ENCODE assay signal across 15 cellular contexts in the genomic region with DNA sequence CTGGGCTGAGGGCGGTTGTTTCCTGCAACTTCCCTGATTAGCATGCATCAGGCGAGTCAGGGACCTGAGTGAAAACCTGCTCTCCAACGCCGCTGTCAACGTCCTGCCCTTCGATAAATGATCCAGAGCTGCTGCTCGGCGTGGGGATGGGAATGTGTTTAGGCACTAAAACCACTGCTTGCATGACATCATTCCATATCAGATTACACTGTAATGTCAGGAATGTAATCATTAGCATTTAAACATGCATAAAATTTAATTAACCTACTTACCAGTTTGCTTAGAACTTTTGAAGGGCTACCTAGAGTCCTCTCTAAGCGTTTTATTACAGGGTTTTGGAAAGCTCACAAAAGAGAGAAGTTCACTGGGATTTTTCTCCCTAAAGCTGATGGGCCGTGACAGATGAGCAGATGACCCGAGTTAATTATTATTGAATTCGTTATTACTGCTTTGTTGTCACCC.
DNase-seq lines count a peak whose midpoint lies in the region; ATAC-seq and TF ChIP-seq lines count a peak whose summit lies in the region.
"Had no signal": no experiment of that assay in that cellular context is flagged by ENCODE, and none has a peak within 500 bp of the region (broad histone marks: within the 10 kb centered on the region; RNA-seq: fewer than 3 reads in every experiment).

No MANE protein-coding gene starts in this region.

- H3K4me1 Mint-ChIP-seq in neural progenitor cell = peaks cover 13% of the 10 kb centered on the region

- in situ Hi-C loops in Caki2 (cut with HindIII; ENCODE audit: low pct_unique_long_range_greater_than_20kb, low sequenced_read_pairs) = no loop called here

- H3K4me3 Mint-ChIP-seq in neural progenitor cell = no peak overlapping the region

- H3K27me3 ChIP-seq in right atrium auricular region (no peaks in the 10 kb centered on the region), neural progenitor cell (peaks cover 14% of the 10 kb centered on the region)

- TF ChIP-seq CTCF in right atrium auricular region (IDR thresholded peaks at IDR 0.05) (no peak), neural progenitor cell (IDR thresholded peaks at IDR 0.05) (no peak)

- peak overlapping the region; percentile 75 for H3K4me2 ChIP-seq in neural progenitor cell

- H3K9me3 ChIP-seq in right atrium auricular region (no peaks in the 10 kb centered on the region), neural progenitor cell (ENCODE audit: low read depth) (no peaks in the 10 kb centered on the region)

- H3K36me3 Mint-ChIP-seq in neural progenitor cell = no peaks in the 10 kb centered on the region

- ATAC-seq in GM19351 (IDR thresholded peaks at IDR 0.05; ENCODE audit: unreplicated experiment) = no peak
- ATAC-seq in HG02973 (IDR thresholded peaks at IDR 0.05; ENCODE audit: unreplicated experiment) = no peak

- H3F3A ChIP-seq in neural progenitor cell (ENCODE audit: low read depth) = no peaks in the 10 kb centered on the region

- H3K4me3 ChIP-seq in right atrium auricular region = peak overlapping the region; percentile 4 to 36
- peak overlapping the region; percentile 35 for H3K4me3 ChIP-seq in neural progenitor cell

- peaks cover 0 to 3% of the 10 kb centered on the region in 2 donors for H3K4me1 ChIP-seq in right atrium auricular region
- peaks cover 11% of the 10 kb centered on the region for H3K4me1 ChIP-seq in neural progenitor cell

- H3K36me3 ChIP-seq in right atrium auricular region (no peaks in the 10 kb centered on the region), neural progenitor cell (no peaks in the 10 kb centered on the region)

- DNase-seq in Caki2 (ENCODE audit: low read depth) = peak; percentile 59
- DNase-seq in NCI-H510A treated with DMSO at 0.1 percent for 48 hours (lab: John Stamatoyannopoulos, UW) = peak; percentile 76
- no peak for DNase-seq in right atrium auricular region (ENCODE audit: low spot score)
- DNase-seq in neural progenitor cell (ENCODE audit: low spot score) = peak; percentile 20
- DNase-seq in Ammon's horn (ENCODE audit: low spot score) = no peak
- no peak for DNase-seq in HK-2 (ENCODE audit: unreplicated experiment)
- DNase-seq: ACHN; activated CD4-positive, alpha-beta T cell treated with anti-CD3 and anti-CD28 coated beads, Interleukin-2, amount 50 U/mL, for 4 hours; NCI-H1436; NCI-H526 treated with DMSO at 0.1 percent for 48 hours; T-helper 9 cell had no signal

- no peaks in the 10 kb centered on the region for H4K20me1 ChIP-seq in neural progenitor cell (ENCODE audit: low read depth)

- H3K27ac Mint-ChIP-seq in neural progenitor cell = no peak overlapping the region
- H3K27ac Mint-ChIP-seq: activated T-helper 2 cell treated with anti-CD3 and anti-CD28 coated beads, Interferon-gamma antibody, Interleukin-2, Interleukin-4, amounts not matched to agents 10 μg/mL and 5 μg/mL and 100 μg/mL, durations not matched to agents 14 hours and 24 hours and 36 hours had no signal

- no peaks in the 10 kb centered on the region for H3K9me3 Mint-ChIP-seq in neural progenitor cell

- H3K9ac ChIP-seq in neural progenitor cell = no peak overlapping the region

- H2AFZ ChIP-seq in neural progenitor cell (replicated peaks) = peak overlapping the region; percentile 69

- H3K27ac ChIP-seq in right atrium auricular region (no peak overlapping the region), neural progenitor cell (no peak overlapping the region)
- H3K27ac ChIP-seq: skin epidermis had no signal

- H3K79me2 ChIP-seq in neural progenitor cell (ENCODE audit: low read depth) = no peaks in the 10 kb centered on the region

- no peaks in the 10 kb centered on the region for H3K27me3 Mint-ChIP-seq in neural progenitor cell (ENCODE audit: insufficient read depth, low read depth)

Comparison
In these comparisons a context has a peak if more than half of its experiments do, and no peak if none do; other contexts are left out.
1. DNase-seq: peak in Caki2 (single experiment), NCI-H510A treated with DMSO at 0.1 percent for 48 hours (single experiment) and neural progenitor cell (single experiment); none in right atrium auricular region (single experiment), Ammon's horn (single experiment) and HK-2 (single experiment).